ENCODE assay signal across 23 cellular contexts in the genomic region with DNA sequence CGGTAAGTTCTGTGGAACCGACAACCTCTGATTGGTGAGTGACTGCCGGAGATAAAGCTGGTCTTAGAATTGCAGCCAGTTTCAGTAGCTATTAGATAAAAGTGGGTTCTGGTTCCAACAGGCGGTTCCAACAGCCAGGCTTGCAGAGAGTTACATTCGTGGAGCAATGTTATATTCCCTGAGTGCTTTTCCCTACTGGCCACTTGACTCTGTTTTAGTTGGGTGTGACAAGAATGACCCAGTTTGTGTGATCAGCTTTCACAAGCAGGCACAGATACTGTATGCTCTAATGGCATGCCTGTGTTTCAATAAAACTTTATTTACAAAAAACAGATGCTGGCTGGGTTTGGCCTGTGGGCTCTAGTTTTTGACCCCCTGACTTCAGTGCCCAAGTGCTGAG.
"Had no signal": no experiment of that assay in that cellular context is flagged by ENCODE, and none has a peak within 500 bp of the region (broad histone marks: within the 10 kb centered on the region; RNA-seq: fewer than 3 reads in every experiment).

No MANE protein-coding gene starts in this region.

- H3K9me3 ChIP-seq: esophagus muscularis mucosa, left lung, mucosa of descending colon, vagina had no signal

- H3K36me3 ChIP-seq: esophagus muscularis mucosa, left lung, vagina had no signal

- H3K4me3 ChIP-seq: esophagus muscularis mucosa, left lung, mucosa of descending colon, skin epidermis, vagina had no signal

- H3K27me3 ChIP-seq: esophagus muscularis mucosa, foreskin keratinocyte, left lung, vagina had no signal

- H3K27ac ChIP-seq: esophagus muscularis mucosa, foreskin keratinocyte, left lung, skin epidermis, vagina, VCaP had no signal

- FAIRE-seq: bronchial epithelial cell, colon had no signal

- DNase-seq: activated CD4-positive, alpha-beta T cell treated with anti-CD3 and anti-CD28 coated beads for 4 hours; activated CD4-positive, alpha-beta T cell treated with anti-CD3 and anti-CD28 coated beads, Interleukin-2, amount 50 U/mL, for 4 hours; activated naive CD4-positive, alpha-beta T cell; activated T-cell treated with anti-CD3 and anti-CD28 coated beads for 4 hours; activated T-cell treated with anti-CD3 and anti-CD28 coated beads, Interleukin-2, amount 50 U/mL, for 72 hours; anterior cingulate cortex; dermis blood vessel endothelial cell; effector CD4-positive, alpha-beta T cell; foreskin keratinocyte; kidney glomerular epithelial cell; left lung; mucosa of descending colon; stimulated activated CD4-positive, alpha-beta T cell treated with anti-CD3 and anti-CD28 coated beads, Interleukin-1b, Interleukin-23, amount 100 ng/mL, for 48 hours; stimulated activated CD4-positive, alpha-beta T cell treated with anti-CD3 and anti-CD28 coated beads, Interleukin-4, amount 100 ng/mL, for 4 hours; stimulated activated CD8-positive, alpha-beta memory T cell treated with anti-CD3 and anti-CD28 coated beads, Interleukin-4, amount 100 ng/mL, for 48 hours; stimulated activated naive CD8-positive, alpha-beta T cell treated with anti-CD3 and anti-CD28 coated beads, Interleukin-15, amount 100 ng/mL, for 72 hours; substantia nigra had no signal

- H3K4me1 ChIP-seq: foreskin keratinocyte, left lung had no signal
